In the genomic region with DNA sequence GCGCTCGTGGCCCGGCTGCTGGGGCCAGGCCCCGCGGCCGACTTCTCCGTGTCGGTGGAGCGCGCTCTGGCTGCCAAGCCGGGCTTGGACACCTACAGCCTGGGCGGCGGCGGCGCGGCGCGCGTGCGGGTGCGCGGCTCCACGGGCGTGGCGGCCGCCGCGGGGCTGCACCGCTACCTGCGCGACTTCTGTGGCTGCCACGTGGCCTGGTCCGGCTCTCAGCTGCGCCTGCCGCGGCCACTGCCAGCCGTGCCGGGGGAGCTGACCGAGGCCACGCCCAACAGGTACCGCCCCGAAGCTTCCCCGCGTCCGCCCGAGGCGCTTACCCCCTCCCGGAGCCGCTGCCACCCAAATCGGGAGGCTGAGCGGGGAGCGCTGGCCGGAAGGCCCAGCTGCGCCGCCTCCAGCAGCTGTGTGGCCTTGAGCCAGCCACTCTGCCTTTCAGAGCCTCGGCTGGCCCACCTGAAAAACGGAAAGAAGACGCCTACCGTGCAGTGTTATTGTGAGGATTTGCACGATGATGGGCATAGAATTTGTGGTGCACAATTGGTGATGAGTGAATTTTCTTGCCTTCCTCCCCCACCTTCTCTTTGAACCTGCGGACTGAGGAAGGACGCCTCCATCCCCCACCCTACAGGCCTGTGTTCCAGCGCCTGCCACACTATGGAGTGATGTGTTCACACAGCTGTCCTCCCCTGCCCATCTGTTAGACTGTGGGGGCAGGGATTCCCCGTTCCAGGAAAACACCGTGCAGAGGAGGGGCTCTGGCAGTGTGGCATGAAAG, we compare ENCODE assay signal across 8 cellular contexts. TPM values are rescaled to one million over a fixed set of nuclear protein-coding genes. Genes with fewer than 3 reads are reported as not detected.
A peak's percentile ranks its signal among the peaks of the same experiment; 100 is the strongest.
DNase-seq lines count a peak whose midpoint lies in the region; ATAC-seq and TF ChIP-seq lines count a peak whose summit lies in the region.

No MANE protein-coding gene starts in this region.

- intact Hi-C loops in activated T-helper 1 cell treated with anti-CD3 and anti-CD28 coated beads, Interleukin-12 subunit alpha, Interleukin-12 subunit beta, Interleukin-2, Interleukin-4 antibody, amounts not matched to agents 30 ng/mL and 10 ng/mL and 1 ng/mL, durations not matched to agents 14 hours and 24 hours and 36 hours (cut with micrococcal nuclease): loop anchor here (1.0 kb wide), 3 partner anchors 18 to 73 kb away; a partner anchor contains a TSS
- intact Hi-C loops in naive thymus-derived CD4-positive, alpha-beta T cell (cut with micrococcal nuclease): loop anchor here (1.0 to 10.0 kb wide), 8 partner anchors 18 to 672 kb away; a partner anchor contains a TSS

- H3K4me1 Mint-ChIP-seq in activated T-helper 1 cell treated with anti-CD3 and anti-CD28 coated beads, Interleukin-12 subunit alpha, Interleukin-12 subunit beta, Interleukin-2, Interleukin-4 antibody, amounts not matched to agents 30 ng/mL and 10 ng/mL and 1 ng/mL, durations not matched to agents 14 hours and 24 hours and 36 hours (ENCODE audit: low read depth): peaks cover 33% of the 10 kb centered on the region
- H3K4me1 Mint-ChIP-seq in naive thymus-derived CD4-positive, alpha-beta T cell: peaks cover 31 to 50% (median 43%) of the 10 kb centered on the region in 7 donors
- H3K4me1 Mint-ChIP-seq in stimulated activated naive CD8-positive, alpha-beta T cell treated with anti-CD3 and anti-CD28 coated beads, Interleukin-15, Interleukin-2, amounts not matched to agents 100 ng/mL and 50 ng/mL, for 24 hours (ENCODE audit: low read depth): peaks cover 45% of the 10 kb centered on the region

- H3K4me1 ChIP-seq in HUES48 (ENCODE audit: control insufficient read depth, insufficient read depth, low read length): peaks cover 17% of the 10 kb centered on the region
- peaks cover 14 to 24% of the 10 kb centered on the region in 2 donors for H3K4me1 ChIP-seq in naive thymus-derived CD4-positive, alpha-beta T cell (ENCODE audit: control insufficient read depth in 2 of 2, insufficient read depth in 2 of 2, low read length in 2 of 2)

- ATAC-seq in GM21515 (IDR thresholded peaks at IDR 0.05; ENCODE audit: unreplicated experiment): peak; percentile 50
- ATAC-seq in naive thymus-derived CD4-positive, alpha-beta T cell: peak; percentile 71

- peaks cover 17% of the 10 kb centered on the region for H3K36me3 ChIP-seq in HUES48 (ENCODE audit: control insufficient read depth, insufficient read depth, low read length)
- H3K36me3 ChIP-seq in naive thymus-derived CD4-positive, alpha-beta T cell (ENCODE audit: control insufficient read depth in 2 of 3, insufficient read depth in 3 of 3, low read length in 3 of 3): no peaks in the 10 kb centered on the region

- peaks cover 8% of the 10 kb centered on the region for H3K36me3 Mint-ChIP-seq in activated T-helper 1 cell treated with anti-CD3 and anti-CD28 coated beads, Interleukin-12 subunit alpha, Interleukin-12 subunit beta, Interleukin-2, Interleukin-4 antibody, amounts not matched to agents 30 ng/mL and 10 ng/mL and 1 ng/mL, durations not matched to agents 14 hours and 24 hours and 36 hours (ENCODE audit: low read depth)
- peaks cover 0 to 12% (median 5%) of the 10 kb centered on the region in 5 donors for H3K36me3 Mint-ChIP-seq in naive thymus-derived CD4-positive, alpha-beta T cell
- H3K36me3 Mint-ChIP-seq in stimulated activated naive CD8-positive, alpha-beta T cell treated with anti-CD3 and anti-CD28 coated beads, Interleukin-15, Interleukin-2, amounts not matched to agents 100 ng/mL and 50 ng/mL, for 24 hours (ENCODE audit: low read depth): peaks cover 6% of the 10 kb centered on the region

- H3K4me3 ChIP-seq in HUES48 (ENCODE audit: low read depth, low read length) (peak overlapping the region; percentile 65), fibroblast of mammary gland (ENCODE audit: control insufficient read depth, low read depth, low read length) (peak overlapping the region; percentile 67)
- H3K4me3 ChIP-seq in naive thymus-derived CD4-positive, alpha-beta T cell (ENCODE audit: low read length): peak overlapping the region; percentile 71

- H3K4me3 Mint-ChIP-seq in activated T-helper 1 cell treated with anti-CD3 and anti-CD28 coated beads, Interleukin-12 subunit alpha, Interleukin-12 subunit beta, Interleukin-2, Interleukin-4 antibody, amounts not matched to agents 30 ng/mL and 10 ng/mL and 1 ng/mL, durations not matched to agents 14 hours and 24 hours and 36 hours: peak overlapping the region; percentile 90
- peak overlapping the region; percentile 75 to 91 (median 84) for H3K4me3 Mint-ChIP-seq in naive thymus-derived CD4-positive, alpha-beta T cell
- peak overlapping the region; percentile 89 for H3K4me3 Mint-ChIP-seq in stimulated activated naive CD8-positive, alpha-beta T cell treated with anti-CD3 and anti-CD28 coated beads, Interleukin-15, Interleukin-2, amounts not matched to agents 100 ng/mL and 50 ng/mL, for 24 hours

- TF ChIP-seq CTCF in fibroblast of mammary gland (conservative IDR thresholded peaks at IDR 0.05; ENCODE audit: control insufficient read depth, insufficient read depth, low read depth, low read length): no peak

- CTCF ChIA-PET in naive thymus-derived CD4-positive, alpha-beta T cell (lab: Charles Lee): interaction anchor here (0.6 to 1.0 kb wide), 4 partner anchors 9 to 825 kb away, joined by 3 to 5 read pairs (median 4); no protein-coding TSS in a partner anchor

- DNase-seq in DMS153 (lab: John Stamatoyannopoulos, UW) (peak; percentile 55), fibroblast of mammary gland (ENCODE audit: low read depth) (peak; percentile 75)
- peak; percentile 76 for DNase-seq in activated T-helper 1 cell treated with anti-CD3 and anti-CD28 coated beads, Interleukin-12 subunit alpha, Interleukin-12 subunit beta, Interleukin-2, Interleukin-4 antibody, amounts not matched to agents 30 ng/mL and 10 ng/mL and 1 ng/mL, durations not matched to agents 14 hours and 24 hours and 36 hours (ENCODE audit: low spot score)
- DNase-seq in naive thymus-derived CD4-positive, alpha-beta T cell: peak in 6 of 9 donors; percentile 53 to 84 (median 56)

- H3K27me3 ChIP-seq in HUES48 (ENCODE audit: control insufficient read depth, insufficient read depth, low read length): peaks cover 10% of the 10 kb centered on the region
- H3K27me3 ChIP-seq in naive thymus-derived CD4-positive, alpha-beta T cell (ENCODE audit: control insufficient read depth in 2 of 2, insufficient read depth in 2 of 2, low read length in 2 of 2): no peaks in the 10 kb centered on the region

- peak overlapping the region; percentile 88 for H3K27ac Mint-ChIP-seq in activated T-helper 1 cell treated with anti-CD3 and anti-CD28 coated beads, Interleukin-12 subunit alpha, Interleukin-12 subunit beta, Interleukin-2, Interleukin-4 antibody, amounts not matched to agents 30 ng/mL and 10 ng/mL and 1 ng/mL, durations not matched to agents 14 hours and 24 hours and 36 hours
- peak overlapping the region in 8 of 9 donors; percentile 17 to 87 (median 78) for H3K27ac Mint-ChIP-seq in naive thymus-derived CD4-positive, alpha-beta T cell
- peak overlapping the region; percentile 63 for H3K27ac Mint-ChIP-seq in stimulated activated naive CD8-positive, alpha-beta T cell treated with anti-CD3 and anti-CD28 coated beads, Interleukin-15, Interleukin-2, amounts not matched to agents 100 ng/mL and 50 ng/mL, for 24 hours

- peak overlapping the region; percentile 58 for H3K27ac ChIP-seq in HUES48 (ENCODE audit: low read depth, low read length)
- H3K27ac ChIP-seq in naive thymus-derived CD4-positive, alpha-beta T cell (ENCODE audit: low read depth, low read length): peak overlapping the region; percentile 57

- POLR2A ChIA-PET in naive thymus-derived CD4-positive, alpha-beta T cell (lab: Charles Lee): interaction anchor here (1.2 to 2.8 kb wide), 11 partner anchors 9 to 825 kb away, joined by 3 to 19 read pairs (median 6); a partner anchor contains a TSS

- H3K9ac ChIP-seq in HUES48 (ENCODE audit: low read depth, low read length): peak overlapping the region; percentile 81

- no peaks in the 10 kb centered on the region for H3K9me3 ChIP-seq in HUES48 (ENCODE audit: control insufficient read depth, insufficient read depth, low read length)
- no peaks in the 10 kb centered on the region for H3K9me3 ChIP-seq in naive thymus-derived CD4-positive, alpha-beta T cell (ENCODE audit: control insufficient read depth in 2 of 3, low read length in 3 of 3)

- H3K27me3 Mint-ChIP-seq in activated T-helper 1 cell treated with anti-CD3 and anti-CD28 coated beads, Interleukin-12 subunit alpha, Interleukin-12 subunit beta, Interleukin-2, Interleukin-4 antibody, amounts not matched to agents 30 ng/mL and 10 ng/mL and 1 ng/mL, durations not matched to agents 14 hours and 24 hours and 36 hours (ENCODE audit: insufficient read depth): peaks cover 15% of the 10 kb centered on the region
- H3K27me3 Mint-ChIP-seq in naive thymus-derived CD4-positive, alpha-beta T cell: peaks cover 0 to 9% (median 0%) of the 10 kb centered on the region in 5 donors
- peaks cover 4% of the 10 kb centered on the region for H3K27me3 Mint-ChIP-seq in stimulated activated naive CD8-positive, alpha-beta T cell treated with anti-CD3 and anti-CD28 coated beads, Interleukin-15, Interleukin-2, amounts not matched to agents 100 ng/mL and 50 ng/mL, for 24 hours

- H3K9me3 Mint-ChIP-seq in activated T-helper 1 cell treated with anti-CD3 and anti-CD28 coated beads, Interleukin-12 subunit alpha, Interleukin-12 subunit beta, Interleukin-2, Interleukin-4 antibody, amounts not matched to agents 30 ng/mL and 10 ng/mL and 1 ng/mL, durations not matched to agents 14 hours and 24 hours and 36 hours: no peaks in the 10 kb centered on the region
- peaks cover 0 to 4% (median 0%) of the 10 kb centered on the region in 11 donors for H3K9me3 Mint-ChIP-seq in naive thymus-derived CD4-positive, alpha-beta T cell
- no peaks in the 10 kb centered on the region for H3K9me3 Mint-ChIP-seq in stimulated activated naive CD8-positive, alpha-beta T cell treated with anti-CD3 and anti-CD28 coated beads, Interleukin-15, Interleukin-2, amounts not matched to agents 100 ng/mL and 50 ng/mL, for 24 hours

RNA-seq across cellular contexts. Expression of a gene that starts 0.5 kb away (rescaled TPM):
- polyA plus RNA-seq in PFSK-1 (2012; ENCODE audit: insufficient read length, low read depth): 31.1 TPM
- total RNA-seq in activated T-helper 1 cell treated with anti-CD3 and anti-CD28 coated beads, Interleukin-12 subunit alpha, Interleukin-12 subunit beta, Interleukin-2, Interleukin-4 antibody, amounts not matched to agents 30 ng/mL and 10 ng/mL and 1 ng/mL, durations not matched to agents 14 hours and 24 hours and 36 hours: 18.2 and 20.8 TPM in 2 replicates
- total RNA-seq in naive thymus-derived CD4-positive, alpha-beta T cell: 10 to 100 TPM; 18.0 to 27.1 (median 22.3) TPM
- 10 to 100 TPM in 1 of 2 donors, 1 to 10 TPM in 1; 6.6 to 17.6 TPM for polyA plus RNA-seq in naive thymus-derived CD4-positive, alpha-beta T cell

RNA-seq across cellular contexts. Expression of a gene that starts 16.2 kb away (rescaled TPM):
- 13.9 TPM for polyA plus RNA-seq in PFSK-1 (2012; ENCODE audit: insufficient read length, low read depth)
- total RNA-seq in activated T-helper 1 cell treated with anti-CD3 and anti-CD28 coated beads, Interleukin-12 subunit alpha, Interleukin-12 subunit beta, Interleukin-2, Interleukin-4 antibody, amounts not matched to agents 30 ng/mL and 10 ng/mL and 1 ng/mL, durations not matched to agents 14 hours and 24 hours and 36 hours: 0.49 and 0.78 TPM in 2 replicates
- total RNA-seq in naive thymus-derived CD4-positive, alpha-beta T cell: 1 to 10 TPM; 1.2 to 2.2 (median 1.9) TPM
- polyA plus RNA-seq in naive thymus-derived CD4-positive, alpha-beta T cell: under 1 TPM; 0.39 to 0.59 TPM

RNA-seq across cellular contexts. Expression of a gene that starts 25.4 kb away (rescaled TPM):
- 178 TPM for polyA plus RNA-seq in PFSK-1 (2012; ENCODE audit: insufficient read length, low read depth)
- total RNA-seq in activated T-helper 1 cell treated with anti-CD3 and anti-CD28 coated beads, Interleukin-12 subunit alpha, Interleukin-12 subunit beta, Interleukin-2, Interleukin-4 antibody, amounts not matched to agents 30 ng/mL and 10 ng/mL and 1 ng/mL, durations not matched to agents 14 hours and 24 hours and 36 hours: 93.1 and 95.4 TPM in 2 replicates
- total RNA-seq in naive thymus-derived CD4-positive, alpha-beta T cell: 10 to 100 TPM; 45.3 to 76.9 (median 64.5) TPM
- polyA plus RNA-seq in naive thymus-derived CD4-positive, alpha-beta T cell: 10 to 100 TPM; 56.0 to 59.2 TPM

RNA-seq across cellular contexts. Expression of a gene that starts 30.3 kb away (rescaled TPM):
- polyA plus RNA-seq in PFSK-1 (2012; ENCODE audit: insufficient read length, low read depth): 117 TPM
- 74.1 and 75.4 TPM in 2 replicates for total RNA-seq in activated T-helper 1 cell treated with anti-CD3 and anti-CD28 coated beads, Interleukin-12 subunit alpha, Interleukin-12 subunit beta, Interleukin-2, Interleukin-4 antibody, amounts not matched to agents 30 ng/mL and 10 ng/mL and 1 ng/mL, durations not matched to agents 14 hours and 24 hours and 36 hours
- 10 to 100 TPM; 35.3 to 73.9 (median 65.1) TPM for total RNA-seq in naive thymus-derived CD4-positive, alpha-beta T cell
- polyA plus RNA-seq in naive thymus-derived CD4-positive, alpha-beta T cell: 10 to 100 TPM; 28.1 to 46.8 TPM

RNA-seq across cellular contexts. Expression of a gene that starts 41.0 kb away (rescaled TPM):
- polyA plus RNA-seq in PFSK-1 (2012; ENCODE audit: insufficient read length, low read depth): 26.1 TPM
- 27.6 and 31.5 TPM in 2 replicates for total RNA-seq in activated T-helper 1 cell treated with anti-CD3 and anti-CD28 coated beads, Interleukin-12 subunit alpha, Interleukin-12 subunit beta, Interleukin-2, Interleukin-4 antibody, amounts not matched to agents 30 ng/mL and 10 ng/mL and 1 ng/mL, durations not matched to agents 14 hours and 24 hours and 36 hours
- total RNA-seq in naive thymus-derived CD4-positive, alpha-beta T cell: 10 to 100 TPM in 1 of 5 experiments, 1 to 10 TPM in 4; 2.7 to 14.0 (median 5.2) TPM
- polyA plus RNA-seq in naive thymus-derived CD4-positive, alpha-beta T cell: 1 to 10 TPM; 1.3 to 1.6 TPM

Comparison
In these comparisons a context has a peak if more than half of its experiments do, and no peak if none do; other contexts are left out.
1. Peak in every context shown above with its lines: DNase-seq, ATAC-seq, H3K4me3 ChIP-seq and H3K27ac ChIP-seq.